In genomic region chr6:157139054-157139708, GRCh38 we compare ENCODE assay signal across 16 cellular contexts.
A peak's percentile ranks its signal among the peaks of the same experiment; 100 is the strongest.
DNase-seq lines count a peak whose midpoint lies in the region; ATAC-seq and TF ChIP-seq lines count a peak whose summit lies in the region.
"Had no signal": no experiment of that assay in that cellular context is flagged by ENCODE, and none has a peak within 500 bp of the region (broad histone marks: within the 10 kb centered on the region; RNA-seq: fewer than 3 reads in every experiment).

No MANE protein-coding gene starts in this region.

- H3K4me1 ChIP-seq in cardiac muscle cell (ENCODE audit: low read depth) (peaks cover 15% of the 10 kb centered on the region), right atrium auricular region (peaks cover 0 to 31% of the 10 kb centered on the region in 2 donors), gastrocnemius medialis (no peaks in the 10 kb centered on the region), thyroid gland (peaks cover 0 to 3% of the 10 kb centered on the region in 2 donors)
- H3K4me1 ChIP-seq: SJCRH30 had no signal

- H3K4me3 ChIP-seq in cardiac muscle cell (no peak overlapping the region), right atrium auricular region (no peak overlapping the region), epithelial cell of proximal tubule (ENCODE audit: low read depth, low read length) (no peak overlapping the region), gastrocnemius medialis (no peak overlapping the region), thyroid gland (replicated peaks in 1 of 3) (no peak overlapping the region)
- H3K4me3 ChIP-seq: BLaER1 treated with 17β-estradiol and CSF1 and Interleukin-3, amounts not matched to agents 10 nM and 100 nM; SJCRH30; uterus had no signal

- peaks cover 10% of the 10 kb centered on the region for H3K36me3 ChIP-seq in cardiac muscle cell
- H3K36me3 ChIP-seq in right atrium auricular region, result no peaks in the 10 kb centered on the region
- no peaks in the 10 kb centered on the region for H3K36me3 ChIP-seq in gastrocnemius medialis
- peaks cover 3 to 11% of the 10 kb centered on the region in 2 donors for H3K36me3 ChIP-seq in thyroid gland
- H3K36me3 ChIP-seq: uterus had no signal

- H3K9me3 ChIP-seq in cardiac muscle cell (ENCODE audit: low read depth) (no peaks in the 10 kb centered on the region), right atrium auricular region (no peaks in the 10 kb centered on the region), gastrocnemius medialis (no peaks in the 10 kb centered on the region), thyroid gland (no peaks in the 10 kb centered on the region)
- H3K9me3 ChIP-seq: BLaER1 treated with 17β-estradiol and CSF1 and Interleukin-3, amounts not matched to agents 10 nM and 100 nM; SJCRH30; uterus had no signal

- intact Hi-C loops in gastrocnemius medialis (cut with DNase I; ENCODE audit: low total_unique reads), result loop anchor here (10.0 kb wide), 1 partner anchor 136 kb away; no protein-coding TSS in a partner anchor
- intact Hi-C loops in thyroid gland (cut with DNase I), result no loop called here

- DNase-seq in cardiac muscle cell (ENCODE audit: low read depth in 1 of 2, low spot score in 1 of 2), result peak in 1 of 2 donors; percentile 31
- DNase-seq in right atrium auricular region (ENCODE audit: low spot score), result no peak
- DNase-seq in NCI-H1694 (lab: John Stamatoyannopoulos, UW), result peak; percentile 42
- no peak for DNase-seq in epithelial cell of proximal tubule (ENCODE audit: low read depth)
- no peak for DNase-seq in gastrocnemius medialis
- no peak for DNase-seq in thyroid gland
- DNase-seq in NCI-H345 (lab: John Stamatoyannopoulos, UW), result no peak
- DNase-seq: activated CD4-positive, CD25-positive, alpha-beta regulatory T cell treated with anti-CD3 and anti-CD28 coated beads, Interleukin-2, amount 50 U/mL, for 72 hours; caudate nucleus; foreskin fibroblast; NCI-H2171 treated with DMSO at 0.1 percent for 48 hours; uterus had no signal

- in situ Hi-C loops in gastrocnemius medialis (cut with MboI; ENCODE audit: low sequenced_read_pairs in 4 of 4), result no loop called here

- 92% methylated on average over 15 of the region's 15 CpGs for WGBS in thyroid gland, 2 donors

- no peaks in the 10 kb centered on the region for H3K27me3 ChIP-seq in cardiac muscle cell
- H3K27me3 ChIP-seq in right atrium auricular region, result no peaks in the 10 kb centered on the region
- no peaks in the 10 kb centered on the region for H3K27me3 ChIP-seq in gastrocnemius medialis
- H3K27me3 ChIP-seq in thyroid gland, result no peaks in the 10 kb centered on the region
- H3K27me3 ChIP-seq: BLaER1 treated with 17β-estradiol and CSF1 and Interleukin-3, amounts not matched to agents 10 nM and 100 nM; SJCRH30; uterus had no signal

- H3K27ac ChIP-seq in cardiac muscle cell (no peak overlapping the region), right atrium auricular region (no peak overlapping the region), gastrocnemius medialis (no peak overlapping the region), thyroid gland (no peak overlapping the region)
- H3K27ac ChIP-seq: BLaER1 treated with 17β-estradiol and CSF1 and Interleukin-3, amounts not matched to agents 10 nM and 100 nM; SJCRH30; uterus had no signal

- TF ChIP-seq CTCF in cardiac muscle cell (IDR thresholded peaks at IDR 0.05; ENCODE audit: low read depth, low read length) (peak; percentile 24), right atrium auricular region (IDR thresholded peaks at IDR 0.05) (peak in 1 of 2 donors; percentile 34), epithelial cell of proximal tubule (conservative IDR thresholded peaks at IDR 0.05; ENCODE audit: low read depth, low read length) (peak; percentile 38), gastrocnemius medialis (IDR thresholded peaks at IDR 0.05 in 4 of 5, conservative IDR thresholded peaks at IDR 0.05 in 1 of 5) (peak in 4 of 5 experiments; percentile 17 to 40 (median 26)), thyroid gland (IDR thresholded peaks at IDR 0.05) (no peak)

- no peak for TF ChIP-seq POLR2A in gastrocnemius medialis (IDR thresholded peaks at IDR 0.05)
- no peak for TF ChIP-seq POLR2A in thyroid gland (IDR thresholded peaks at IDR 0.05)

- ATAC-seq in gastrocnemius medialis (no peak), GM18870 (IDR thresholded peaks at IDR 0.05; ENCODE audit: unreplicated experiment) (no peak)
- ATAC-seq: left lobe of liver had no signal

Comparison
In these comparisons a context has a peak if more than half of its experiments do, and no peak if none do; other contexts are left out.
1. CTCF ChIP-seq: peak in cardiac muscle cell (single experiment), epithelial cell of proximal tubule (single experiment) and gastrocnemius medialis (4 of 5); none in thyroid gland (0 of 6).